16 cellular contexts compared by ENCODE assay signal in genomic region chr4:63693321-63693720, GRCh38.
DNase-seq lines count a peak whose midpoint lies in the region; ATAC-seq, FAIRE-seq and TF ChIP-seq lines count a peak whose summit lies in the region.
"Had no signal": no experiment of that assay in that cellular context is flagged by ENCODE, and none has a peak within 500 bp of the region (broad histone marks: within the 10 kb centered on the region; RNA-seq: fewer than 3 reads in every experiment).

No MANE protein-coding gene starts in this region.

- no peaks in the 10 kb centered on the region for H3K36me3 Mint-ChIP-seq in activated CD8-positive, alpha-beta memory T cell treated with anti-CD3 and anti-CD28 coated beads, Interleukin-2, amount 10 ng/mL, durations not matched to agents 7 days and 5 days
- H3K36me3 Mint-ChIP-seq: CD8-positive, alpha-beta T cell had no signal

- ATAC-seq in foreskin keratinocyte: peak; percentile 35
- no peak for ATAC-seq in activated CD8-positive, alpha-beta memory T cell treated with anti-CD3 and anti-CD28 coated beads, Interleukin-2, amount 10 ng/mL, durations not matched to agents 7 days and 5 days
- ATAC-seq: CD8-positive, alpha-beta T cell had no signal

- CTCF ChIA-PET in activated CD8-positive, alpha-beta memory T cell treated with anti-CD3 and anti-CD28 coated beads, Interleukin-2, amount 10 ng/mL, durations not matched to agents 7 days and 5 days (lab: Charles Lee): no interaction called here

- no peaks in the 10 kb centered on the region for H3K27me3 ChIP-seq in bronchial epithelial cell (ENCODE audit: control insufficient read depth, insufficient read depth, low read length)
- no peaks in the 10 kb centered on the region for H3K27me3 ChIP-seq in foreskin keratinocyte
- no peaks in the 10 kb centered on the region for H3K27me3 ChIP-seq in suprapubic skin
- H3K27me3 ChIP-seq: BLaER1 treated with 17β-estradiol and CSF1 and Interleukin-3, amounts not matched to agents 10 nM and 100 nM had no signal

- H3K9me3 Mint-ChIP-seq in activated CD8-positive, alpha-beta memory T cell treated with anti-CD3 and anti-CD28 coated beads, Interleukin-2, amount 10 ng/mL, durations not matched to agents 7 days and 5 days (ENCODE audit: low read depth): peaks cover 5% of the 10 kb centered on the region

- no peak for TF ChIP-seq POLR2A in suprapubic skin (IDR thresholded peaks at IDR 0.05)

- H3K27ac Mint-ChIP-seq in activated CD8-positive, alpha-beta memory T cell treated with anti-CD3 and anti-CD28 coated beads, Interleukin-2, amount 10 ng/mL, durations not matched to agents 7 days and 5 days: no peak overlapping the region
- H3K27ac Mint-ChIP-seq: B cell; CD8-positive, alpha-beta T cell had no signal

- H3K36me3 ChIP-seq in bronchial epithelial cell (ENCODE audit: control insufficient read depth, insufficient read depth, low read length) (no peaks in the 10 kb centered on the region), suprapubic skin (no peaks in the 10 kb centered on the region)
- H3K36me3 ChIP-seq: BLaER1 treated with 17β-estradiol and CSF1 and Interleukin-3, amounts not matched to agents 10 nM and 100 nM; HAP-1 had no signal

- H3K4me1 Mint-ChIP-seq in activated CD8-positive, alpha-beta memory T cell treated with anti-CD3 and anti-CD28 coated beads, Interleukin-2, amount 10 ng/mL, durations not matched to agents 7 days and 5 days: no peaks in the 10 kb centered on the region
- H3K4me1 Mint-ChIP-seq: B cell had no signal

- H3K27ac ChIP-seq in foreskin keratinocyte (no peak overlapping the region), suprapubic skin (no peak overlapping the region)
- H3K27ac ChIP-seq: BLaER1 treated with 17β-estradiol and CSF1 and Interleukin-3, amounts not matched to agents 10 nM and 100 nM; GM23248 had no signal

- H3K4me3 ChIP-seq in bronchial epithelial cell (ENCODE audit: low read depth, low read length) (no peak overlapping the region), suprapubic skin (no peak overlapping the region)
- H3K4me3 ChIP-seq: BLaER1 treated with 17β-estradiol and CSF1 and Interleukin-3, amounts not matched to agents 10 nM and 100 nM; GM23248; HAP-1 had no signal

- H3K4me3 Mint-ChIP-seq in activated CD8-positive, alpha-beta memory T cell treated with anti-CD3 and anti-CD28 coated beads, Interleukin-2, amount 10 ng/mL, durations not matched to agents 7 days and 5 days: no peak overlapping the region
- H3K4me3 Mint-ChIP-seq: B cell; CD8-positive, alpha-beta T cell had no signal

- H3K9me3 ChIP-seq in suprapubic skin: peaks cover 4% of the 10 kb centered on the region
- H3K9me3 ChIP-seq: HAP-1 had no signal

- peak; percentile 10 for DNase-seq in ELR (ENCODE audit: low read depth)
- peak; percentile 6 for DNase-seq in bronchial epithelial cell (ENCODE audit: low read depth)
- peak; percentile 8 to 30 for DNase-seq in foreskin keratinocyte
- DNase-seq in NCI-H1436 (lab: John Stamatoyannopoulos, UW): no peak
- no peak for DNase-seq in suprapubic skin (ENCODE audit: low spot score in 2 of 2)
- no peak for DNase-seq in activated CD8-positive, alpha-beta memory T cell treated with anti-CD3 and anti-CD28 coated beads, Interleukin-2, amount 10 ng/mL, durations not matched to agents 7 days and 5 days
- DNase-seq: CD8-positive, alpha-beta T cell; COR-L47; GDM1; GM23248 had no signal

- no peaks in the 10 kb centered on the region for H3K27me3 Mint-ChIP-seq in activated CD8-positive, alpha-beta memory T cell treated with anti-CD3 and anti-CD28 coated beads, Interleukin-2, amount 10 ng/mL, durations not matched to agents 7 days and 5 days
- H3K27me3 Mint-ChIP-seq: B cell had no signal

- no peak for TF ChIP-seq EP300 in suprapubic skin (IDR thresholded peaks at IDR 0.05)

- no peak for FAIRE-seq in bronchial epithelial cell (lab: Jason Lieb, UNC)
- FAIRE-seq: D721Med, GM12892, GM18507 had no signal

- 50% methylated on average over 2 of the region's 2 CpGs for WGBS in suprapubic skin

- TF ChIP-seq CTCF in bronchial epithelial cell (IDR thresholded peaks at IDR 0.05; ENCODE audit: insufficient read depth, low read length, severe bottlenecking) (no peak), foreskin keratinocyte (conservative IDR thresholded peaks at IDR 0.05) (no peak), suprapubic skin (IDR thresholded peaks at IDR 0.05) (no peak)

- H3K4me1 ChIP-seq in foreskin keratinocyte: no peaks in the 10 kb centered on the region
- H3K4me1 ChIP-seq in suprapubic skin: no peaks in the 10 kb centered on the region
- H3K4me1 ChIP-seq: BLaER1 treated with 17β-estradiol and CSF1 and Interleukin-3, amounts not matched to agents 10 nM and 100 nM; HAP-1 had no signal

Comparison
In these comparisons a context has a peak if more than half of its experiments do, and no peak if none do; other contexts are left out.
1. DNase-seq: peak in ELR (single experiment), bronchial epithelial cell (single experiment) and foreskin keratinocyte (2 of 2); none in NCI-H1436 (single experiment), suprapubic skin (0 of 2) and activated CD8-positive, alpha-beta memory T cell treated with anti-CD3 and anti-CD28 coated beads, Interleukin-2, amount 10 ng/mL, durations not matched to agents 7 days and 5 days (single experiment).